ENCODE assay signal across 14 cellular contexts in genomic region chr10:47339759-47340612, GRCh38. TPM values are rescaled to one million over a fixed set of nuclear protein-coding genes. Genes with fewer than 3 reads are reported as not detected.
DNase-seq lines count a peak whose midpoint lies in the region; ATAC-seq, FAIRE-seq and TF ChIP-seq lines count a peak whose summit lies in the region.
"Had no signal": no experiment of that assay in that cellular context is flagged by ENCODE, and none has a peak within 500 bp of the region (broad histone marks: within the 10 kb centered on the region; RNA-seq: fewer than 3 reads in every experiment).

No MANE protein-coding gene starts in this region.

- no peak overlapping the region for H3K14ac ChIP-seq in H1 (ENCODE audit: insufficient read length)

- no peak overlapping the region for H3K56ac ChIP-seq in H1 (replicated peaks; ENCODE audit: insufficient read length, low read depth, low read length)

- no peak overlapping the region for H4K5ac ChIP-seq in H1 (ENCODE audit: insufficient read length, low read depth, low read length)

- ATAC-seq in right cardiac atrium (peak; percentile 18 to 22), left cardiac atrium (no peak), aorta (ENCODE audit: low FRiP score) (peak; percentile 47), HG03565 (IDR thresholded peaks at IDR 0.05; ENCODE audit: unreplicated experiment) (no peak)

- H3K4me1 ChIP-seq in right cardiac atrium (ENCODE audit: control insufficient read depth, insufficient read depth, low read length) (no peaks in the 10 kb centered on the region), H1 (replicated peaks in 1 of 4; ENCODE audit: control insufficient read depth in 3 of 4, insufficient read depth in 4 of 4, low read length in 3 of 4) (peaks cover 0 to 3% (median under 1%) of the 10 kb centered on the region in 4 experiments; a peak in 3 of 7 replicates), aorta (ENCODE audit: control insufficient read depth in 1 of 2, insufficient read depth in 2 of 2, low read length in 2 of 2) (no peaks in the 10 kb centered on the region)
- H3K4me1 ChIP-seq: lower lobe of right lung had no signal

- POLR2A ChIA-PET in H1 (lab: Charles Lee; ENCODE audit: partially characterized antibody) = no interaction called here

- TF ChIP-seq POLR2A in H1 (IDR thresholded peaks at IDR 0.05; ENCODE audit: control extremely low read depth in 1 of 2, low read depth in 2 of 2, low read length in 2 of 2) = no peak

- H2AK5ac ChIP-seq in H1 (ENCODE audit: low read depth, low read length) = no peak overlapping the region

- no peak overlapping the region for H3K9ac ChIP-seq in H1 (replicated peaks in 1 of 4; ENCODE audit: extremely low read depth in 1 of 4, low read depth in 3 of 4, low read length in 3 of 4)

- H3K9me3 ChIP-seq in right cardiac atrium (ENCODE audit: control insufficient read depth, low read length) = no peaks in the 10 kb centered on the region
- no peaks in the 10 kb centered on the region for H3K9me3 ChIP-seq in H1 (ENCODE audit: insufficient read depth in 2 of 2, low read depth in 1 of 2, low read length in 1 of 2)
- H3K9me3 ChIP-seq in aorta (ENCODE audit: control insufficient read depth, low read length) = no peaks in the 10 kb centered on the region
- H3K9me3 ChIP-seq: lower lobe of right lung had no signal

- no peak overlapping the region for H3K4me3 ChIP-seq in right cardiac atrium (ENCODE audit: low read length)
- no peak overlapping the region for H3K4me3 ChIP-seq in H1 (ENCODE audit: extremely low read depth in 1 of 4, insufficient read depth in 2 of 4, low read depth in 3 of 4, low read length in 4 of 4)
- H3K4me3 ChIP-seq in aorta (ENCODE audit: low read length in 2 of 2) = no peak overlapping the region
- H3K4me3 ChIP-seq: lower lobe of right lung, PC-9 had no signal

- H3K4me2 ChIP-seq in H1 (ENCODE audit: insufficient read depth in 1 of 2, low read depth in 2 of 2, low read length in 2 of 2) = no peak overlapping the region
- H3K4me2 ChIP-seq: PC-9 had no signal

- H2BK15ac ChIP-seq in H1 (ENCODE audit: low read length) = no peak overlapping the region

- no peak overlapping the region for H3K4ac ChIP-seq in H1 (replicated peaks; ENCODE audit: insufficient read length, low read depth, low read length)

- H3K18ac ChIP-seq in H1 (ENCODE audit: extremely low read depth, low read length) = no peak overlapping the region

- no peak overlapping the region for H2BK12ac ChIP-seq in H1 (ENCODE audit: low read depth, low read length)

- H3K23ac ChIP-seq in H1 (ENCODE audit: insufficient read length) = no peak overlapping the region

- no peaks in the 10 kb centered on the region for H3K23me2 ChIP-seq in H1 (ENCODE audit: low read depth, low read length)

- TF ChIP-seq CTCF in H1 (IDR thresholded peaks at IDR 0.05; ENCODE audit: control extremely low read depth in 1 of 3, insufficient read depth in 1 of 3, low read depth in 1 of 3, low read length in 3 of 3) = no peak

- no peak for FAIRE-seq in H1 (lab: Jason Lieb, UNC)

- H4K8ac ChIP-seq in H1 (ENCODE audit: extremely low read depth, insufficient read depth, low read length) = peak overlapping the region; percentile 85

- peak overlapping the region; percentile 89; the same call in 1 of the 2 replicates for H2AFZ ChIP-seq in H1 (ENCODE audit: low read length)
- H2AFZ ChIP-seq: PC-9 had no signal

- no peak overlapping the region for H2BK120ac ChIP-seq in H1 (replicated peaks; ENCODE audit: low read depth, low read length)

- TF ChIP-seq EP300 in H1 (IDR thresholded peaks at IDR 0.05; ENCODE audit: borderline replicate concordance in 1 of 2, low read depth in 2 of 2, low read length in 2 of 2) = no peak

- CTCF ChIA-PET in H1 (lab: Charles Lee; ENCODE audit: partially characterized antibody) = interaction anchor here (0.7 to 14.6 kb wide), 23 partner anchors 12 to 347 kb away, joined by 3 to 132 read pairs (median 5); partner anchors contain the start of genes GDF10 and GDF2

- H3K79me2 ChIP-seq in H1 (ENCODE audit: control insufficient read depth in 1 of 2, insufficient read depth in 2 of 2, low read length in 2 of 2) = no peaks in the 10 kb centered on the region

- H3K27me3 ChIP-seq in right cardiac atrium (ENCODE audit: control insufficient read depth, insufficient read depth) (no peaks in the 10 kb centered on the region), H1 (replicated peaks in 1 of 4; ENCODE audit: control insufficient read depth in 3 of 4, extremely low read depth in 1 of 4, insufficient read depth in 3 of 4, low read length in 3 of 4) (no peaks in the 10 kb centered on the region), aorta (ENCODE audit: control insufficient read depth in 1 of 2, insufficient read depth in 2 of 2, low read length in 1 of 2) (no peaks in the 10 kb centered on the region)

- WGBS in right cardiac atrium = 78% methylated on average over 15 of the region's 15 CpGs
- 94% methylated on average over 15 of the region's 15 CpGs; no CpG with 5 or more reads in 1 of the 2 experiments for WGBS in H1 (ENCODE audit: extremely low coverage in 1 of 2, insufficient coverage in 1 of 2, insufficient read length in 1 of 2, insufficient replicate concordance in 2 of 2, low coverage in 1 of 2, low lambda C conversion rate in 2 of 2, missing lambda C conversion rate in 1 of 2), 2 experiments
- WGBS in aorta, 2 donors = 86 to 92% methylated on average over 15 of the region's 15 CpGs

- intact Hi-C loops in right cardiac atrium (cut with DNase I) = loop anchor here in 1 of 4 donors (5.0 kb wide), 1 partner anchor 313 kb away; no protein-coding TSS in a partner anchor
- intact Hi-C loops in left cardiac atrium (cut with DNase I) = no loop called here
- intact Hi-C loops in aorta (cut with DNase I) = loop anchor here in 1 of 2 donors (2.0 kb wide), 1 partner anchor 315 kb away; no protein-coding TSS in a partner anchor

- no peaks in the 10 kb centered on the region for H4K20me1 ChIP-seq in H1 (replicated peaks in 1 of 2; ENCODE audit: control insufficient read depth in 1 of 2, insufficient read depth in 2 of 2, low read length in 2 of 2)

- H2BK20ac ChIP-seq in H1 (ENCODE audit: low read length) = no peak overlapping the region

- H3K79me1 ChIP-seq in H1 (ENCODE audit: low read depth, low read length) = no peaks in the 10 kb centered on the region

- H3K36me3 ChIP-seq in H1 (ENCODE audit: control insufficient read depth in 2 of 4, insufficient read depth in 4 of 4, low read length in 3 of 4) (no peaks in the 10 kb centered on the region), aorta (ENCODE audit: control insufficient read depth in 1 of 2, insufficient read depth in 2 of 2, low read length in 1 of 2) (no peaks in the 10 kb centered on the region)
- H3K36me3 ChIP-seq: lower lobe of right lung had no signal

- no peak overlapping the region for H4K91ac ChIP-seq in H1 (replicated peaks; ENCODE audit: insufficient read length, low read length)

- H3K27ac ChIP-seq in right cardiac atrium (ENCODE audit: low read length) (no peak overlapping the region), H1 (ENCODE audit: low read depth, low read length) (no peak overlapping the region), aorta (ENCODE audit: low read depth in 1 of 2, low read length in 2 of 2) (no peak overlapping the region)
- H3K27ac ChIP-seq: lower lobe of right lung, PC-9 had no signal

- H2BK5ac ChIP-seq in H1 (ENCODE audit: low read depth, low read length) = no peak overlapping the region

- no peak for TF ChIP-seq RAD21 in H1 (IDR thresholded peaks at IDR 0.05 in 1 of 2, conservative IDR thresholded peaks at IDR 0.05 in 1 of 2; ENCODE audit: low read depth in 2 of 2, low read length in 2 of 2)

- DNase-seq in right cardiac atrium (no peak), left cardiac atrium (no peak), NOMO-1 treated with DMSO at 0.1 percent for 48 hours (lab: John Stamatoyannopoulos, UW; ENCODE audit: unreplicated experiment) (peak; percentile 83), H1 (ENCODE audit: low read depth in 1 of 2, low spot score in 2 of 2) (no peak), aorta (peak in 1 of 2 donors; percentile 59), HPDE6-E6E7 (ENCODE audit: extremely low spot score) (no peak), hippocampal formation (lab: John Stamatoyannopoulos, UW) (no peak)
- DNase-seq: GOT3, lower lobe of right lung, NCI-H2227 treated with DMSO at 0.1 percent for 48 hours had no signal

RNA-seq across cellular contexts. Expression of gene RBP3, which starts 8.2 kb away (rescaled TPM):
- total RNA-seq in right cardiac atrium (not detected), left cardiac atrium (not detected), aorta (not detected)
- polyA plus RNA-seq in right cardiac atrium (not detected), H1 (2011; rRNA removed) (not detected in 2 replicates), aorta (not detected)
- not detected in 2 replicates for total RNA-seq in H1 (2021; fragmentation: NEBNext Ultra II Directional; extraction: Animal tissue kit (Norgen Biotek cat#: 25700))
- not detected for polyA plus RNA-seq in H1 (2011; cell fraction: cytosol; rRNA removed)
- not detected for polyA plus RNA-seq in H1 (2011; cell fraction: nucleus; rRNA removed)
- 0.05 to 0.07 TPM (median 0.07 TPM) in 3 of 4 replicates, not detected in the other for polyA plus RNA-seq in H1 (2012, experiment 1 of 2)
- not detected for polyA plus RNA-seq in H1 (2012, experiment 2 of 2)
- not detected for polyA plus RNA-seq in H1 (2013, experiment 1 of 2)
- not detected for polyA plus RNA-seq in H1 (2013, experiment 2 of 2)
- not detected in 2 replicates for polyA minus RNA-seq in H1 (2011; rRNA and poly(A)+ RNA removed)
- not detected for polyA minus RNA-seq in H1 (2011; cell fraction: cytosol; rRNA and poly(A)+ RNA removed)
- polyA minus RNA-seq in H1 (2011; cell fraction: nucleus; rRNA and poly(A)+ RNA removed) = not detected
- total RNA-seq: lower lobe of right lung, PC-9, renal cortical epithelial cell had no signal
- polyA plus RNA-seq: IgD-negative memory B cell had no signal

RNA-seq across cellular contexts. Expression of gene GDF2, which starts 17.7 kb away (rescaled TPM):
- total RNA-seq in right cardiac atrium (under 1 TPM; 0.17 to 0.26 (median 0.23) TPM), left cardiac atrium (not detected), aorta (not detected)
- polyA plus RNA-seq in right cardiac atrium (0.14 TPM), H1 (2011; rRNA removed) (not detected in 2 replicates), aorta (not detected)
- not detected in 2 replicates for total RNA-seq in H1 (2021; fragmentation: NEBNext Ultra II Directional; extraction: Animal tissue kit (Norgen Biotek cat#: 25700))
- not detected for polyA plus RNA-seq in H1 (2011; cell fraction: cytosol; rRNA removed)
- not detected for polyA plus RNA-seq in H1 (2011; cell fraction: nucleus; rRNA removed)
- polyA plus RNA-seq in H1 (2012, experiment 1 of 2) = not detected in 4 replicates
- polyA plus RNA-seq in H1 (2012, experiment 2 of 2) = not detected
- polyA plus RNA-seq in H1 (2013, experiment 1 of 2) = not detected
- polyA plus RNA-seq in H1 (2013, experiment 2 of 2) = not detected
- not detected in 2 replicates for polyA minus RNA-seq in H1 (2011; rRNA and poly(A)+ RNA removed)
- not detected for polyA minus RNA-seq in H1 (2011; cell fraction: cytosol; rRNA and poly(A)+ RNA removed)
- not detected for polyA minus RNA-seq in H1 (2011; cell fraction: nucleus; rRNA and poly(A)+ RNA removed)
- total RNA-seq: lower lobe of right lung, PC-9, renal cortical epithelial cell had no signal
- polyA plus RNA-seq: IgD-negative memory B cell had no signal

RNA-seq across cellular contexts. Expression of gene GDF10, which starts 40.0 kb away (rescaled TPM):
- total RNA-seq in right cardiac atrium (1 to 10 TPM; 1.8 to 4.3 (median 2.7) TPM), left cardiac atrium (1 to 10 TPM in 1 of 2 donors, under 1 TPM in 1; 0.89 to 1.4 TPM), aorta (10 to 100 TPM in 1 of 2 donors, 1 to 10 TPM in 1; 3.8 to 27.5 TPM)
- polyA plus RNA-seq in right cardiac atrium (2.2 TPM), H1 (2011; rRNA removed) (0.27 and 0.32 TPM in 2 replicates), aorta (under 1 TPM in 1 of 2 donors, not detected in 1; 0.10 TPM)
- total RNA-seq in H1 (2021; fragmentation: NEBNext Ultra II Directional; extraction: Animal tissue kit (Norgen Biotek cat#: 25700)) = 0.19 and 0.25 TPM in 2 replicates
- 0.08 TPM for polyA plus RNA-seq in H1 (2011; cell fraction: cytosol; rRNA removed)
- polyA plus RNA-seq in H1 (2011; cell fraction: nucleus; rRNA removed) = 0.21 TPM
- polyA plus RNA-seq in H1 (2012, experiment 1 of 2) = 0.14 to 0.24 TPM (median 0.20 TPM) in 4 replicates
- 0.26 TPM for polyA plus RNA-seq in H1 (2012, experiment 2 of 2)
- polyA plus RNA-seq in H1 (2013, experiment 1 of 2) = 0.28 TPM
- 0.24 TPM for polyA plus RNA-seq in H1 (2013, experiment 2 of 2)
- 0.10 TPM in 1 of 2 replicates, not detected in the other for polyA minus RNA-seq in H1 (2011; rRNA and poly(A)+ RNA removed)
- not detected for polyA minus RNA-seq in H1 (2011; cell fraction: cytosol; rRNA and poly(A)+ RNA removed)
- not detected for polyA minus RNA-seq in H1 (2011; cell fraction: nucleus; rRNA and poly(A)+ RNA removed)
- total RNA-seq: PC-9, renal cortical epithelial cell had no signal
- polyA plus RNA-seq: IgD-negative memory B cell had no signal

RNA-seq across cellular contexts. Expression of gene ZNF488, which starts 44.1 kb away (rescaled TPM):
- total RNA-seq in right cardiac atrium (not detected), left cardiac atrium (not detected), aorta (under 1 TPM in 1 of 2 donors, not detected in 1; 0.12 TPM)
- polyA plus RNA-seq in right cardiac atrium (0.02 TPM), H1 (2011; rRNA removed) (9.6 and 11.4 TPM in 2 replicates), aorta (1 to 10 TPM in 1 of 2 donors, under 1 TPM in 1; 0.20 to 3.8 TPM)
- total RNA-seq in H1 (2021; fragmentation: NEBNext Ultra II Directional; extraction: Animal tissue kit (Norgen Biotek cat#: 25700)) = 7.7 and 7.9 TPM in 2 replicates
- polyA plus RNA-seq in H1 (2011; cell fraction: cytosol; rRNA removed) = 6.7 TPM
- polyA plus RNA-seq in H1 (2011; cell fraction: nucleus; rRNA removed) = 8.6 TPM
- 7.5 to 8.5 TPM (median 8.1 TPM) in 4 replicates for polyA plus RNA-seq in H1 (2012, experiment 1 of 2)
- 8.3 TPM for polyA plus RNA-seq in H1 (2012, experiment 2 of 2)
- 4.2 TPM for polyA plus RNA-seq in H1 (2013, experiment 1 of 2)
- polyA plus RNA-seq in H1 (2013, experiment 2 of 2) = 4.4 TPM
- 12.5 and 12.9 TPM in 2 replicates for polyA minus RNA-seq in H1 (2011; rRNA and poly(A)+ RNA removed)
- 4.0 TPM for polyA minus RNA-seq in H1 (2011; cell fraction: cytosol; rRNA and poly(A)+ RNA removed)
- polyA minus RNA-seq in H1 (2011; cell fraction: nucleus; rRNA and poly(A)+ RNA removed) = 8.1 TPM
- polyA plus RNA-seq: IgD-negative memory B cell had no signal

Comparison
In these comparisons a context has a peak if more than half of its experiments do, and no peak if none do; other contexts are left out.
1. ATAC-seq: peak in right cardiac atrium (2 of 2) and aorta (single experiment); none in left cardiac atrium (0 of 2) and HG03565 (single experiment).